8 cellular contexts compared by ENCODE assay signal in the genomic region with DNA sequence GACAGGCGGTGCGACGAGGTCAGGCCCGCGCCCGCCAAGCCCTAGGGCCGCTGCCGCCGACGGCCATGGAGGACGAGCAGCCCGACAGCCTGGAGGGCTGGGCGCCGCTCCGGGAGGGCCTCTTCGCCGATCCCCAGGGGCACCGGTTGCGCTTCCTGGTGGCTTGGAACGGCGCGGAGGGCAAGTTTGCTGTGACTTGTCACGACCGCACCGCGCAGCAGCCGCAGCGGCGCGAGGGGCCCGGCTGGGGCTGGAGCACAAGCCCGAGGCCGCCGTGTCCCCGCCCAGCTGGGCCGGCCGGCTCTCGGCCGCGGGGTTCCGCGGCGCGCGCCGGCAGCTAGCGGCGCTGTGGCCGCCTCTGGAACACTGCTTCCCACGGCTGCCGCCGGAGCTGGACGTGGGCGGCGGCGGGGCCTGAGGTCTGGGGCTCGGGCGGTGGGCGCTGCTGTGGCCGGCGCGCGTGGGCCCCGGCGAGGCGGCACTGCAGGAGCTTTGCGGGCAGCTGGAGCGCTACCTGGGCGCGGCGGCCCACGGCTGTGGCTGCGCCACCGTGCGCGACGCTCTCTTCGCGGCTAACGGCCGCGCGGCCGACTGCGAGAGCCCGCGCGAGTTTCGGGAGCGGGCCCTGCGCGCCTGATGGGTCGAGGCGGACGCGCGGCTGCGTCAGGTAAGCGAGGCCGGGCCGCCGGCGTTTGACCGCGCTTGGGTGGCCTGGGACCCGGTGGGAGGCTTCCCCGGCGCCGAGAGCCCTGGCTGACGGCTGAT.
DNase-seq lines count a peak whose midpoint lies in the region; ATAC-seq and TF ChIP-seq lines count a peak whose summit lies in the region.
"Not testable (repeated sequence)": the region's sequence is repeated elsewhere in the genome, so short reads cannot be mapped to it uniquely, and the experiment has no call there.

No MANE protein-coding gene starts in this region.

- not testable (repeated sequence) for H3K79me1 ChIP-seq in mesenchymal stem cell (replicated peaks; ENCODE audit: low read length, poor library complexity, severe bottlenecking)

- H3K4me3 ChIP-seq in RWPE2 (ENCODE audit: severe bottlenecking): peak overlapping the region; percentile 66
- H3K4me3 ChIP-seq in mesenchymal stem cell (ENCODE audit: insufficient read depth in 1 of 2, low read depth in 1 of 2, low read length in 2 of 2): peak overlapping the region; percentile 70 to 74

- not testable (repeated sequence) for H2BK12ac ChIP-seq in mesenchymal stem cell (ENCODE audit: low read length in 2 of 2)

- not testable (repeated sequence) for H3K9me3 ChIP-seq in RWPE2 (ENCODE audit: severe bottlenecking); mesenchymal stem cell (ENCODE audit: control insufficient read depth, low read length)

- peak overlapping the region; percentile 33 for H3K4me2 ChIP-seq in mesenchymal stem cell (ENCODE audit: low read length, poor library complexity, severe bottlenecking)

- not testable (repeated sequence) for H2BK15ac ChIP-seq in mesenchymal stem cell (ENCODE audit: low read depth, poor library complexity, severe bottlenecking)

- not testable (repeated sequence) for H3K36me3 ChIP-seq in RWPE2 (ENCODE audit: low read depth); mesenchymal stem cell (ENCODE audit: control insufficient read depth in 1 of 2, insufficient read depth in 2 of 2, low read depth in 1 of 2, low read length in 2 of 2)

- H3K9ac ChIP-seq in mesenchymal stem cell (ENCODE audit: low read length): peak overlapping the region; percentile 81

- ATAC-seq in GM19455 (IDR thresholded peaks at IDR 0.05; ENCODE audit: unreplicated experiment) (peak; percentile 82), HG03139 (IDR thresholded peaks at IDR 0.05; ENCODE audit: unreplicated experiment) (peak; percentile 70), RWPE2 (ENCODE audit: low read depth) (peak; percentile 92), esophagus mucosa (peak; percentile 79)

- TF ChIP-seq CTCF in RWPE2 (IDR thresholded peaks at IDR 0.05; ENCODE audit: poor library complexity, severe bottlenecking): not testable (repeated sequence)

- peak overlapping the region; percentile 77 for H2AFZ ChIP-seq in mesenchymal stem cell (ENCODE audit: low read depth, low read length)

- peak overlapping the region; percentile 64 for H4K8ac ChIP-seq in mesenchymal stem cell (ENCODE audit: low read length)

- peak overlapping the region; percentile 75 for H3K27ac ChIP-seq in RWPE2 (ENCODE audit: poor library complexity, severe bottlenecking)
- not testable (repeated sequence) for H3K27ac ChIP-seq in mesenchymal stem cell (ENCODE audit: low read length, poor library complexity, severe bottlenecking)

- peak overlapping the region in 1 of 2 experiments; percentile 60 for H3K14ac ChIP-seq in mesenchymal stem cell (ENCODE audit: low read length in 2 of 2)

- not testable (repeated sequence) for H2AK5ac ChIP-seq in mesenchymal stem cell (ENCODE audit: low read length, severe bottlenecking)

- DNase-seq in CD1c-positive myeloid dendritic cell (ENCODE audit: extremely low spot score): peak; percentile 42
- not testable (repeated sequence) for DNase-seq in RWPE2 (ENCODE audit: low spot score)
- peak; percentile 31 for DNase-seq in activated gamma-delta T cell treated with Interleukin-2 at 50 U/mL for 16 hours
- DNase-seq in mesenchymal stem cell: peak; percentile 63
- DNase-seq in stimulated activated CD4-positive, alpha-beta T cell treated with anti-CD3 and anti-CD28 coated beads, Interleukin-4, amount 100 ng/mL, for 1 hour: peak; percentile 20

- peak overlapping the region; percentile 54 to 91 for H3K18ac ChIP-seq in mesenchymal stem cell (ENCODE audit: low read depth in 1 of 2, low read length in 2 of 2)

- H3K23ac ChIP-seq in mesenchymal stem cell (ENCODE audit: low read length in 2 of 2): not testable (repeated sequence)

- H3K27me3 ChIP-seq in RWPE2 (ENCODE audit: insufficient read depth, poor library complexity, severe bottlenecking); mesenchymal stem cell (ENCODE audit: control insufficient read depth in 1 of 2, insufficient read depth in 1 of 2, low read length in 2 of 2): not testable (repeated sequence)

- peak overlapping the region in 1 of 2 experiments; percentile 28 for H3K4ac ChIP-seq in mesenchymal stem cell (ENCODE audit: low read depth in 1 of 2, low read length in 2 of 2)

- WGBS in mesenchymal stem cell: 1% methylated on average over 20 of the region's 110 CpGs

- H3K4me1 ChIP-seq in RWPE2 (ENCODE audit: insufficient read depth, poor library complexity, severe bottlenecking); mesenchymal stem cell (ENCODE audit: control insufficient read depth, insufficient read depth, low read depth, low read length): not testable (repeated sequence)

- H2BK120ac ChIP-seq in mesenchymal stem cell (ENCODE audit: low read depth, low read length): peak overlapping the region; percentile 61

- H4K91ac ChIP-seq in mesenchymal stem cell (ENCODE audit: low read length): peak overlapping the region; percentile 68

- H2BK5ac ChIP-seq in mesenchymal stem cell (ENCODE audit: low read depth, low read length, poor library complexity, severe bottlenecking): not testable (repeated sequence)
